In the genomic region with DNA sequence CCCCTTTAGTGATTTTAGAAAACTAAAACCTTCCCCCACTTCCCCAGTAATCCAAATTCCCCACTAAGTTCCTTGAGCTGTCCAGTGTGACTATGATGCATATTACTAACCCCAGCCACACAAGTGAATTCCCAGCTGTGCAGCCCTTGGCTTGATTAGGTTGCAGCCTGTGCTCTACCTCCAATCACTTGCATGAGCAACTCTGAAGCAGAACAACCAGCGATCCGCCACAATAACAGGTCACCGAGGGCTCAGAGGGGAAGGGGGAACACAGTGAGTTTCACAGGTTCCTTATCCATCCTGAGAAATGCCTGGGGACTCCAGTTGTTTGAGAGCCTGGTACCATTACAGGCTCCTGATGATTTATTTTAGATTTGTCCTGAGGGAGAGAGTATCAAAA, we compare ENCODE assay signal across 21 cellular contexts.
"Had no signal": no experiment of that assay in that cellular context is flagged by ENCODE, and none has a peak within 500 bp of the region (broad histone marks: within the 10 kb centered on the region; RNA-seq: fewer than 3 reads in every experiment).

No MANE protein-coding gene starts in this region.

- H3K27me3 ChIP-seq: MG63 had no signal

- DNase-seq: IMR-90, Karpas-422, KG1, MG63, NCI-H1092, NCI-H1105 treated with DMSO at 0.1 percent for 48 hours, NCI-H1417 treated with DMSO at 0.1 percent for 48 hours, NCI-H146, NCI-H1694 treated with DMSO at 0.1 percent for 48 hours, NCI-H2029, NCI-H2081 treated with DMSO at 0.1 percent for 48 hours, NCI-H2171 treated with DMSO at 0.1 percent for 48 hours, NCI-H345, NCI-H446 treated with DMSO at 0.1 percent for 48 hours, NCI-H510A treated with DMSO at 0.1 percent for 48 hours, NCI-H526, RPMI8226, SHP77, SK-N-SH, SW 1271 had no signal

- H3K4me2 ChIP-seq: SK-N-SH had no signal

- H3K36me3 ChIP-seq: MG63 had no signal

- ATAC-seq: HepG2 had no signal

- H3K9ac ChIP-seq: SK-N-SH had no signal

- H3K4me3 ChIP-seq: MG63 had no signal

- H3K9me3 ChIP-seq: MG63, SK-N-SH had no signal
